26 cellular contexts compared by ENCODE assay signal in genomic region chr5:159911349-159911748, GRCh38. TPM values are rescaled to one million over a fixed set of nuclear protein-coding genes. Genes with fewer than 3 reads are reported as not detected.
DNase-seq lines count a peak whose midpoint lies in the region; ATAC-seq and TF ChIP-seq lines count a peak whose summit lies in the region.
"Had no signal": no experiment of that assay in that cellular context is flagged by ENCODE, and none has a peak within 500 bp of the region (broad histone marks: within the 10 kb centered on the region; RNA-seq: fewer than 3 reads in every experiment).

No MANE protein-coding gene starts in this region.

- no peaks in the 10 kb centered on the region for H3K36me3 ChIP-seq in MG63
- H3K36me3 ChIP-seq in naive thymus-derived CD4-positive, alpha-beta T cell (ENCODE audit: control insufficient read depth in 2 of 3, insufficient read depth in 3 of 3, low read length in 3 of 3), result no peaks in the 10 kb centered on the region
- H3K36me3 ChIP-seq: esophagus squamous epithelium had no signal

- H3K4me3 ChIP-seq in MG63, result no peak overlapping the region
- H3K4me3 ChIP-seq in naive thymus-derived CD4-positive, alpha-beta T cell (ENCODE audit: low read length), result no peak overlapping the region
- H3K4me3 ChIP-seq: esophagus squamous epithelium, testis had no signal

- peak overlapping the region; percentile 65 for H3K27ac Mint-ChIP-seq in progenitor cell of endocrine pancreas
- no peak overlapping the region for H3K27ac Mint-ChIP-seq in naive thymus-derived CD4-positive, alpha-beta T cell
- H3K27ac Mint-ChIP-seq: activated CD8-positive, alpha-beta T cell treated with anti-CD3 and anti-CD28 coated beads, Interleukin-2, amount 10 ng/mL, durations not matched to agents 7 days and 5 days; activated naive CD4-positive, alpha-beta T cell treated with anti-CD3 and anti-CD28 coated beads, Interleukin-2, amount 10 ng/mL, durations not matched to agents 7 days and 5 days; CD4-positive, alpha-beta memory T cell had no signal

- peaks cover 11% of the 10 kb centered on the region for H3K4me1 Mint-ChIP-seq in progenitor cell of endocrine pancreas (ENCODE audit: low read depth)
- peaks cover 0 to 7% (median 4%) of the 10 kb centered on the region in 7 donors for H3K4me1 Mint-ChIP-seq in naive thymus-derived CD4-positive, alpha-beta T cell

- H3K36me3 Mint-ChIP-seq in progenitor cell of endocrine pancreas (ENCODE audit: insufficient read depth), result no peaks in the 10 kb centered on the region
- no peaks in the 10 kb centered on the region for H3K36me3 Mint-ChIP-seq in naive thymus-derived CD4-positive, alpha-beta T cell
- H3K36me3 Mint-ChIP-seq: activated naive CD4-positive, alpha-beta T cell treated with anti-CD3 and anti-CD28 coated beads, Interleukin-2, amount 10 ng/mL, durations not matched to agents 7 days and 5 days; CD4-positive, alpha-beta memory T cell had no signal

- ATAC-seq in SK-N-SH treated with all-trans-retinoic acid at 6 μM for 48 hours, result peak; percentile 3; the same call in 1 of the 3 replicates
- no peak for ATAC-seq in naive thymus-derived CD4-positive, alpha-beta T cell
- ATAC-seq: activated CD4-positive, CD25-positive, alpha-beta regulatory T cell treated with anti-CD3 and anti-CD28 coated beads, Interleukin-2, amount 50 U/mL, for 24 hours; activated CD8-positive, alpha-beta T cell treated with anti-CD3 and anti-CD28 coated beads, Interleukin-2, amount 10 ng/mL, durations not matched to agents 7 days and 5 days; activated T-cell treated with anti-CD3 and anti-CD28 coated beads, Interleukin-2, amount 50 U/mL, for 4 hours; left ventricle myocardium superior; right cardiac atrium had no signal

- H3K27me3 Mint-ChIP-seq in progenitor cell of endocrine pancreas, result peaks cover 38% of the 10 kb centered on the region
- H3K27me3 Mint-ChIP-seq in naive thymus-derived CD4-positive, alpha-beta T cell, result peaks cover 39 to 57% (median 44%) of the 10 kb centered on the region in 5 donors

- no peak overlapping the region for H3K4me3 Mint-ChIP-seq in progenitor cell of endocrine pancreas (ENCODE audit: low read depth)
- H3K4me3 Mint-ChIP-seq in naive thymus-derived CD4-positive, alpha-beta T cell, result no peak overlapping the region
- H3K4me3 Mint-ChIP-seq: activated CD8-positive, alpha-beta T cell treated with anti-CD3 and anti-CD28 coated beads, Interleukin-2, amount 10 ng/mL, durations not matched to agents 7 days and 5 days; activated naive CD4-positive, alpha-beta T cell treated with anti-CD3 and anti-CD28 coated beads, Interleukin-2, amount 10 ng/mL, durations not matched to agents 7 days and 5 days; activated T-cell treated with anti-CD3 and anti-CD28 coated beads, Interleukin-2, amount 50 U/mL, for 4 hours; CD4-positive, alpha-beta memory T cell had no signal

- peaks cover 2% of the 10 kb centered on the region; the same call in 1 of the 2 replicates for H3K27me3 ChIP-seq in MG63
- peaks cover 0 to 3% of the 10 kb centered on the region in 2 donors for H3K27me3 ChIP-seq in naive thymus-derived CD4-positive, alpha-beta T cell (ENCODE audit: control insufficient read depth in 2 of 2, insufficient read depth in 2 of 2, low read length in 2 of 2)
- H3K27me3 ChIP-seq: testis had no signal

- CTCF ChIA-PET in naive thymus-derived CD4-positive, alpha-beta T cell (lab: Charles Lee), result no interaction called here

- H3K4me1 ChIP-seq in naive thymus-derived CD4-positive, alpha-beta T cell (ENCODE audit: control insufficient read depth in 2 of 2, insufficient read depth in 2 of 2, low read length in 2 of 2), result no peaks in the 10 kb centered on the region

- intact Hi-C loops in naive thymus-derived CD4-positive, alpha-beta T cell (cut with micrococcal nuclease), result loop anchor here in 1 of 2 donors (10.0 kb wide), 1 partner anchor 757 kb away; no protein-coding TSS in a partner anchor

- H3K9me3 Mint-ChIP-seq in progenitor cell of endocrine pancreas (ENCODE audit: low read depth), result no peaks in the 10 kb centered on the region
- peaks cover 0 to 2% (median 0%) of the 10 kb centered on the region in 11 donors for H3K9me3 Mint-ChIP-seq in naive thymus-derived CD4-positive, alpha-beta T cell
- H3K9me3 Mint-ChIP-seq: activated naive CD4-positive, alpha-beta T cell treated with anti-CD3 and anti-CD28 coated beads, Interleukin-2, amount 10 ng/mL, durations not matched to agents 7 days and 5 days; activated T-cell treated with anti-CD3 and anti-CD28 coated beads, Interleukin-2, amount 50 U/mL, for 4 hours; CD4-positive, alpha-beta memory T cell had no signal

- POLR2A ChIA-PET in naive thymus-derived CD4-positive, alpha-beta T cell (lab: Charles Lee), result interaction anchor here (0.7 kb wide), 1 partner anchor 55 kb away, joined by 3 read pairs; no protein-coding TSS in a partner anchor

- H3K27ac ChIP-seq in naive thymus-derived CD4-positive, alpha-beta T cell (ENCODE audit: low read depth, low read length), result no peak overlapping the region
- H3K27ac ChIP-seq: KMS-11, testis had no signal

- DNase-seq in ELF-1 (ENCODE audit: low read depth, low spot score) (peak; percentile 82), kidney tubule cell (ENCODE audit: low spot score) (peak; percentile 95), progenitor cell of endocrine pancreas (ENCODE audit: low spot score, unreplicated experiment) (no peak), MG63 (no peak), T1000 (lab: John Stamatoyannopoulos, UW) (no peak)
- no peak for DNase-seq in stimulated activated naive CD4-positive, alpha-beta T cell (lab: John Stamatoyannopoulos, UW)
- no peak for DNase-seq in naive thymus-derived CD4-positive, alpha-beta T cell
- DNase-seq: activated CD8-positive, alpha-beta T cell treated with anti-CD3 and anti-CD28 coated beads, Interleukin-2, amount 10 ng/mL, durations not matched to agents 7 days and 5 days; activated naive CD4-positive, alpha-beta T cell treated with anti-CD3 and anti-CD28 coated beads, Interleukin-2, amount 10 ng/mL, durations not matched to agents 7 days and 5 days; activated T-cell treated with anti-CD3 and anti-CD28 coated beads, Interleukin-2, amount 50 U/mL, for 4 hours; CD4-positive, alpha-beta memory T cell; DMS79 treated with DMSO at 0.1 percent for 48 hours; effector CD4-positive, alpha-beta T cell; esophagus squamous epithelium; left ventricle myocardium superior; NCI-H1930; NCI-H226; NCI-H82; right cardiac atrium; stimulated activated CD4-positive, alpha-beta T cell treated with anti-CD3 and anti-CD28 coated beads, Interleukin-15, amount 100 ng/mL, for 24 hours; testis had no signal

- no peaks in the 10 kb centered on the region for H3K9me3 ChIP-seq in MG63
- no peaks in the 10 kb centered on the region for H3K9me3 ChIP-seq in naive thymus-derived CD4-positive, alpha-beta T cell (ENCODE audit: control insufficient read depth in 2 of 3, low read length in 3 of 3)
- H3K9me3 ChIP-seq: esophagus squamous epithelium, testis had no signal

- no peak for TF ChIP-seq CTCF in progenitor cell of endocrine pancreas (IDR thresholded peaks at IDR 0.05; ENCODE audit: unreplicated experiment)

TF ChIP-seq in SK-N-SH treated with all-trans-retinoic acid at 6 μM for 48 hours, 23 proteins besides CTCF, POLR2A, EP300 and RAD21 (continues in another document):
- TF ChIP-seq ZNF70 (CRISPR knock-in tag; IDR thresholded peaks at IDR 0.05) (no peak), ZFP3 (CRISPR knock-in tag; IDR thresholded peaks at IDR 0.05) (no peak), CSRNP3 (CRISPR knock-in tag; IDR thresholded peaks at IDR 0.05) (no peak), CREB5 (CRISPR knock-in tag; IDR thresholded peaks at IDR 0.05; ENCODE audit: low read depth) (no peak), ARNTL (CRISPR knock-in tag; IDR thresholded peaks at IDR 0.05; ENCODE audit: borderline replicate concordance, low read depth) (no peak), ESRRG (CRISPR knock-in tag; IDR thresholded peaks at IDR 0.05) (no peak)

RNA-seq across cellular contexts. Expression of gene ADRA1B, which starts 4.9 kb away (rescaled TPM):
- total RNA-seq in progenitor cell of endocrine pancreas, result 0.57 and 0.71 TPM in 2 replicates
- total RNA-seq in MG63 (2014; rRNA removed; shearing (Covaris generic); ENCODE audit: low replicate concordance), result 0.25 and 0.56 TPM in 2 replicates
- total RNA-seq in naive thymus-derived CD4-positive, alpha-beta T cell, result under 1 TPM in 1 of 5 experiments, not detected in 4; 0.10 TPM
- polyA plus RNA-seq in naive thymus-derived CD4-positive, alpha-beta T cell, result not detected
- total RNA-seq: activated CD8-positive, alpha-beta T cell treated with anti-CD3 and anti-CD28 coated beads, Interleukin-2, amount 10 ng/mL, durations not matched to agents 7 days and 5 days; CD4-positive, alpha-beta memory T cell; HT-29; SK-MEL-5 had no signal
- polyA plus RNA-seq: CD4-positive, alpha-beta memory T cell had no signal

Comparison
In these comparisons a context has a peak if more than half of its experiments do, and no peak if none do; other contexts are left out.
1. DNase-seq: peak in ELF-1 (single experiment) and kidney tubule cell (single experiment); none in progenitor cell of endocrine pancreas (single experiment), MG63 (single experiment), stimulated activated naive CD4-positive, alpha-beta T cell (0 of 6), naive thymus-derived CD4-positive, alpha-beta T cell (0 of 9) and T1000 (single experiment).